1 cellular context compared by ENCODE assay signal in genomic region chr22:30390974-30391691, GRCh38.
TF ChIP-seq lines count a peak whose summit lies in the region.

No MANE protein-coding gene starts in this region.

TF ChIP-seq in K562, 482 proteins besides CTCF, POLR2A, EP300 and RAD21 (continued from another document and continues in another):
- TF ChIP-seq SMAD1 (IDR thresholded peaks at IDR 0.05; ENCODE audit: low read depth, low read length, partially characterized antibody) (no peak), NCOA2 (IDR thresholded peaks at IDR 0.05; ENCODE audit: partially characterized antibody in 2 of 2) (no peak), ZSCAN29 (IDR thresholded peaks at IDR 0.05) (no peak), MXI1 (IDR thresholded peaks at IDR 0.05; ENCODE audit: low read depth, low read length) (no peak), DLX4 (CRISPR knock-in tag; IDR thresholded peaks at IDR 0.05) (no peak), MAFG (tag; conservative IDR thresholded peaks at IDR 0.05) (no peak), ZBTB33 (CRISPR knock-in tag; IDR thresholded peaks at IDR 0.05) (peak; percentile 27; the same call in 1 of the 2 replicates), GTF2B (IDR thresholded peaks at IDR 0.05; ENCODE audit: extremely low read depth, insufficient read length) (no peak), DMBX1 (CRISPR knock-in tag; IDR thresholded peaks at IDR 0.05; ENCODE audit: borderline replicate concordance) (no peak), POLR2G (IDR thresholded peaks at IDR 0.05; ENCODE audit: low read depth, low read length) (no peak), FOXM1 (IDR thresholded peaks at IDR 0.05; ENCODE audit: low read depth) (no peak), FOXM1 (CRISPR knock-in tag; IDR thresholded peaks at IDR 0.05; ENCODE audit: low read depth) (no peak), HLTF (IDR thresholded peaks at IDR 0.05) (no peak), ZNF347 (CRISPR knock-in tag; IDR thresholded peaks at IDR 0.05; ENCODE audit: low read depth) (no peak), ZNF518B (CRISPR knock-in tag; IDR thresholded peaks at IDR 0.05) (no peak), NFE2L1 (tag; IDR thresholded peaks at IDR 0.05; ENCODE audit: borderline replicate concordance, low read depth) (no peak), RNF2 (IDR thresholded peaks at IDR 0.05) (no peak), SMC3 (conservative IDR thresholded peaks at IDR 0.05; ENCODE audit: insufficient read depth, low read depth, low read length) (peak; percentile 85), CREB5 (CRISPR knock-in tag; IDR thresholded peaks at IDR 0.05) (no peak), SAFB2 (IDR thresholded peaks at IDR 0.05; ENCODE audit: borderline replicate concordance, low read depth, low read length, severe bottlenecking) (no peak), HNRNPL (IDR thresholded peaks at IDR 0.05; ENCODE audit: low read depth, low read length) (no peak), ZKSCAN8 (CRISPR knock-in tag; IDR thresholded peaks at IDR 0.05) (no peak), HDAC2 (IDR thresholded peaks at IDR 0.05) (no peak), CEBPB (tag; IDR thresholded peaks at IDR 0.05) (no peak), HINFP (tag; conservative IDR thresholded peaks at IDR 0.05; ENCODE audit: low read depth) (no peak), KDM5B (IDR thresholded peaks at IDR 0.05; ENCODE audit: insufficient replicate concordance, low read depth, low read length) (no peak), DDX20 (tag; IDR thresholded peaks at IDR 0.05; ENCODE audit: low read depth) (no peak), TFAP4 (CRISPR knock-in tag; IDR thresholded peaks at IDR 0.05; ENCODE audit: borderline replicate concordance) (no peak; the same call in 1 of the 2 replicates), ETS2 (tag; IDR thresholded peaks at IDR 0.05; ENCODE audit: borderline replicate concordance, poor library complexity, severe bottlenecking) (no peak)
- TF ChIP-seq, protein P1, sequence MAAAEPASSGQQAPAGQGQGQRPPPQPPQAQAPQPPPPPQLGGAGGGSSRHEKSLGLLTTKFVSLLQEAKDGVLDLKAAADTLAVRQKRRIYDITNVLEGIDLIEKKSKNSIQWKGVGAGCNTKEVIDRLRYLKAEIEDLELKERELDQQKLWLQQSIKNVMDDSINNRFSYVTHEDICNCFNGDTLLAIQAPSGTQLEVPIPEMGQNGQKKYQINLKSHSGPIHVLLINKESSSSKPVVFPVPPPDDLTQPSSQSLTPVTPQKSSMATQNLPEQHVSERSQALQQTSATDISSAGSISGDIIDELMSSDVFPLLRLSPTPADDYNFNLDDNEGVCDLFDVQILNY (CRISPR knock-in tag; IDR thresholded peaks at IDR 0.05), result no peak
- TF ChIP-seq, protein P2, sequence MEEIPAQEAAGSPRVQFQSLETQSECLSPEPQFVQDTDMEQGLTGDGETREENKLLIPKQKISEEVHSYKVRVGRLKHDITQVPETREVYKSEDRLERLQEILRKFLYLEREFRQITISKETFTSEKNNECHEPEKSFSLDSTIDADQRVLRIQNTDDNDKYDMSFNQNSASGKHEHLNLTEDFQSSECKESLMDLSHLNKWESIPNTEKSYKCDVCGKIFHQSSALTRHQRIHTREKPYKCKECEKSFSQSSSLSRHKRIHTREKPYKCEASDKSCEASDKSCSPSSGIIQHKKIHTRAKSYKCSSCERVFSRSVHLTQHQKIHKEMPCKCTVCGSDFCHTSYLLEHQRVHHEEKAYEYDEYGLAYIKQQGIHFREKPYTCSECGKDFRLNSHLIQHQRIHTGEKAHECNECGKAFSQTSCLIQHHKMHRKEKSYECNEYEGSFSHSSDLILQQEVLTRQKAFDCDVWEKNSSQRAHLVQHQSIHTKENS (CRISPR knock-in tag; IDR thresholded peaks at IDR 0.05), result no peak
- TF ChIP-seq, protein P3, sequence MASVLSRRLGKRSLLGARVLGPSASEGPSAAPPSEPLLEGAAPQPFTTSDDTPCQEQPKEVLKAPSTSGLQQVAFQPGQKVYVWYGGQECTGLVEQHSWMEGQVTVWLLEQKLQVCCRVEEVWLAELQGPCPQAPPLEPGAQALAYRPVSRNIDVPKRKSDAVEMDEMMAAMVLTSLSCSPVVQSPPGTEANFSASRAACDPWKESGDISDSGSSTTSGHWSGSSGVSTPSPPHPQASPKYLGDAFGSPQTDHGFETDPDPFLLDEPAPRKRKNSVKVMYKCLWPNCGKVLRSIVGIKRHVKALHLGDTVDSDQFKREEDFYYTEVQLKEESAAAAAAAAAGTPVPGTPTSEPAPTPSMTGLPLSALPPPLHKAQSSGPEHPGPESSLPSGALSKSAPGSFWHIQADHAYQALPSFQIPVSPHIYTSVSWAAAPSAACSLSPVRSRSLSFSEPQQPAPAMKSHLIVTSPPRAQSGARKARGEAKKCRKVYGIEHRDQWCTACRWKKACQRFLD (CRISPR knock-in tag; IDR thresholded peaks at IDR 0.05), result no peak
- TF ChIP-seq, protein P4, sequence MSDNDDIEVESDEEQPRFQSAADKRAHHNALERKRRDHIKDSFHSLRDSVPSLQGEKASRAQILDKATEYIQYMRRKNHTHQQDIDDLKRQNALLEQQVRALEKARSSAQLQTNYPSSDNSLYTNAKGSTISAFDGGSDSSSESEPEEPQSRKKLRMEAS (CRISPR knock-in tag; IDR thresholded peaks at IDR 0.05), result peak; percentile 66
- TF ChIP-seq, protein P5, sequence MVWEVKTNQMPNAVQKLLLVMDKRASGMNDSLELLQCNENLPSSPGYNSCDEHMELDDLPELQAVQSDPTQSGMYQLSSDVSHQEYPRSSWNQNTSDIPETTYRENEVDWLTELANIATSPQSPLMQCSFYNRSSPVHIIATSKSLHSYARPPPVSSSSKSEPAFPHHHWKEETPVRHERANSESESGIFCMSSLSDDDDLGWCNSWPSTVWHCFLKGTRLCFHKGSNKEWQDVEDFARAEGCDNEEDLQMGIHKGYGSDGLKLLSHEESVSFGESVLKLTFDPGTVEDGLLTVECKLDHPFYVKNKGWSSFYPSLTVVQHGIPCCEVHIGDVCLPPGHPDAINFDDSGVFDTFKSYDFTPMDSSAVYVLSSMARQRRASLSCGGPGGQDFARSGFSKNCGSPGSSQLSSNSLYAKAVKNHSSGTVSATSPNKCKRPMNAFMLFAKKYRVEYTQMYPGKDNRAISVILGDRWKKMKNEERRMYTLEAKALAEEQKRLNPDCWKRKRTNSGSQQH (CRISPR knock-in tag; IDR thresholded peaks at IDR 0.05), result no peak
